27 cellular contexts compared by ENCODE assay signal in genomic region chr10:71492871-71493270, GRCh38.
"Had no signal": no experiment of that assay in that cellular context is flagged by ENCODE, and none has a peak within 500 bp of the region (broad histone marks: within the 10 kb centered on the region; RNA-seq: fewer than 3 reads in every experiment).

No MANE protein-coding gene starts in this region.

- H3K4me1 ChIP-seq: colonic mucosa, psoas muscle, right lobe of liver, suprapubic skin, transverse colon, upper lobe of right lung, uterus had no signal

- H3K36me3 ChIP-seq: colonic mucosa, gastrocnemius medialis, right lobe of liver, suprapubic skin, transverse colon, upper lobe of right lung, uterus had no signal

- DNase-seq: colonic mucosa; effector CD8-positive, alpha-beta T cell; endodermal cell; foreskin fibroblast; gastrocnemius medialis; head of caudate nucleus; kidney; natural killer cell; psoas muscle; right lobe of liver; small intestine; stimulated activated CD4-positive, alpha-beta T cell treated with anti-CD3 and anti-CD28 coated beads, Interleukin-12 subunit alpha, Interleukin-12 subunit beta, amount 100 ng/mL, for 4 hours; stimulated activated CD4-positive, alpha-beta T cell treated with anti-CD3 and anti-CD28 coated beads, Interleukin-1b, Interleukin-23, amount 100 ng/mL, for 48 hours; stimulated activated CD4-positive, alpha-beta T cell treated with anti-CD3 and anti-CD28 coated beads, Interleukin-4, amount 100 ng/mL, for 1 hour; stimulated activated CD8-positive, alpha-beta memory T cell treated with anti-CD3 and anti-CD28 coated beads, Interleukin-4, amount 100 ng/mL, for 48 hours; stimulated activated naive CD4-positive, alpha-beta T cell treated with Interleukin-2 at 50 U/mL for 16 hours; transverse colon; upper lobe of right lung; uterus had no signal

- H3K4me3 ChIP-seq: colonic mucosa, gastrocnemius medialis, hepatocyte, lung, psoas muscle, right lobe of liver, suprapubic skin, transverse colon, upper lobe of right lung, uterus had no signal

- H3K9me3 ChIP-seq: colonic mucosa, right lobe of liver, uterus had no signal

- H3K36me3 Mint-ChIP-seq: natural killer cell had no signal

- H3K4me3 Mint-ChIP-seq: dendritic cell treated with granulocyte-macrophage colony-stimulating factor and Interleukin-4, amounts not matched to agents 40 ng/mL and 50 ng/mL, for 4 days; endodermal cell; memory B cell; natural killer cell had no signal

- H3K27ac Mint-ChIP-seq: dendritic cell treated with granulocyte-macrophage colony-stimulating factor and Interleukin-4, amounts not matched to agents 40 ng/mL and 50 ng/mL, for 4 days; endodermal cell; memory B cell; natural killer cell had no signal

- H3K4me1 Mint-ChIP-seq: natural killer cell had no signal

- H3K27ac ChIP-seq: colonic mucosa, epithelial cell of prostate, gastrocnemius medialis, hepatocyte, psoas muscle, right lobe of liver, suprapubic skin, transverse colon, upper lobe of right lung, uterus had no signal

- H3K27me3 ChIP-seq: colonic mucosa, gastrocnemius medialis, hepatocyte, right lobe of liver, suprapubic skin, transverse colon, upper lobe of right lung, uterus had no signal

- ATAC-seq: esophagus mucosa, gastrocnemius medialis, left lobe of liver, natural killer cell, psoas muscle, right lobe of liver, upper lobe of right lung had no signal
